ENCODE assay signal across 8 cellular contexts in the genomic region with DNA sequence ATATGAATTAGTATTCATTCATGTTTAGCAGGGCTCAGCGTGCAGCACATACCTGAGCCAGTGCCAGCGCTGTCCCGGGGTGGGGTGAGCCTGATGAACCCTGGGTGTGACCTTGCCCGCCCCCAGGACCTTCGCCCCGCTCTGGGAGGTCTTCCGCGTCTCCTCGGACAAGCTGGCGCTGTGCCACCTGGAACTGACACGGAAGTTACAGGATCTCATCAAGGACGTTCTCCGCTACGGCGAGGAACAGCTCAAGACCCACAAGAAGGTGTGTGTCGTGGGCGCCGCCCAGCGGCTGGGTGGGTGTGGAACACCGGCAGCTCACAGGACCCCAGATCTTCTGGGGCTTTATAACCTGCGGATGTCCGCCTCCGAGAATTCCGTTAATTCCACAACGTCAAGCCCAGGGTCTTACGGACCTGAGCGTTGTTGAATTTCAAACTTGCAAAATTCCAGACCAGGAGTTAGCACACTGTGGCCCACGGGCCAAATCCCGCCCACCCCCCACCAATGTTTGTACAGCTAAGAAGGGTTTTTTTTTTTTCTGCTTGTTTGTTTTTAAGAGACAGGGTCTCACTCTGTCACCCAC. TPM values are rescaled to one million over a fixed set of nuclear protein-coding genes. Genes with fewer than 3 reads are reported as not detected.
DNase-seq lines count a peak whose midpoint lies in the region; ATAC-seq, FAIRE-seq and TF ChIP-seq lines count a peak whose summit lies in the region.

No MANE protein-coding gene starts in this region.

- no peaks in the 10 kb centered on the region for H3K4me1 ChIP-seq in right cardiac atrium (ENCODE audit: control insufficient read depth, insufficient read depth, low read length)
- H3K4me1 ChIP-seq in psoas muscle: no peaks in the 10 kb centered on the region

- peak; percentile 89 for FAIRE-seq in GM19239 (lab: Jason Lieb, UNC)

- peak; percentile 96 for TF ChIP-seq CTCF in AG10803 (conservative IDR thresholded peaks at IDR 0.05; ENCODE audit: low read length)
- TF ChIP-seq CTCF in psoas muscle (IDR thresholded peaks at IDR 0.05): peak; percentile 70

- intact Hi-C loops in right cardiac atrium (cut with DNase I) (loop anchor here in 2 of 4 donors (5.0 kb wide), 1 partner anchor 64 kb away; no protein-coding TSS in a partner anchor), psoas muscle (cut with DNase I) (loop anchor here in 1 of 2 donors (1.0 kb wide), 1 partner anchor 62 kb away; no protein-coding TSS in a partner anchor)

- H3K9me3 ChIP-seq in right cardiac atrium (ENCODE audit: control insufficient read depth, low read length) (no peaks in the 10 kb centered on the region), psoas muscle (no peaks in the 10 kb centered on the region)

- peak; percentile 82 to 83 for ATAC-seq in right cardiac atrium
- peak; percentile 58 to 68 (median 59) for ATAC-seq in psoas muscle
- ATAC-seq in GM21723 (IDR thresholded peaks at IDR 0.05; ENCODE audit: unreplicated experiment): no peak
- no peak for ATAC-seq in GM21576 (IDR thresholded peaks at IDR 0.05; ENCODE audit: unreplicated experiment)

- H3K4me3 ChIP-seq in AG10803 (ENCODE audit: low read length) (peak overlapping the region; percentile 44), right cardiac atrium (ENCODE audit: low read length) (no peak overlapping the region), psoas muscle (no peak overlapping the region)

- DNase-seq in AG10803 (ENCODE audit: low read depth) (peak; percentile 77), GM19239 (ENCODE audit: insufficient read length, low spot score) (no peak), NCI-H526 (lab: John Stamatoyannopoulos, UW) (peak; percentile 58 to 83), amniotic epithelial cell (ENCODE audit: low read depth) (peak; percentile 85), right cardiac atrium (peak; percentile 81 to 93 (median 92)), psoas muscle (peak; percentile 78 to 84)

- WGBS in right cardiac atrium: 10% methylated on average over 29 of the region's 29 CpGs
- 4 to 5% (median 5%) methylated on average over 29 of the region's 29 CpGs for WGBS in psoas muscle, 3 donors

- no peaks in the 10 kb centered on the region for H3K36me3 ChIP-seq in psoas muscle (ENCODE audit: insufficient read depth in 1 of 2, low read depth in 1 of 2)

- H3K27ac ChIP-seq in right cardiac atrium (ENCODE audit: low read length) (no peak overlapping the region), psoas muscle (no peak overlapping the region)

- no peaks in the 10 kb centered on the region for H3K27me3 ChIP-seq in right cardiac atrium (ENCODE audit: control insufficient read depth, insufficient read depth)
- H3K27me3 ChIP-seq in psoas muscle (ENCODE audit: insufficient read depth in 3 of 3, low read length in 2 of 3): peaks cover 0 to 16% (median 0%) of the 10 kb centered on the region in 3 donors

RNA-seq across cellular contexts. Expression of a gene that starts 15.4 kb away (rescaled TPM):
- total RNA-seq in right cardiac atrium (1 to 10 TPM in 3 of 4 donors, under 1 TPM in 1; 0.68 to 1.6 (median 1.3) TPM), psoas muscle (under 1 TPM; 0.15 to 0.68 (median 0.58) TPM)
- polyA plus RNA-seq in right cardiac atrium (0.57 TPM), psoas muscle (under 1 TPM in 2 of 3 donors, not detected in 1; 0.10 to 0.22 TPM)

RNA-seq across cellular contexts. Expression of a gene that starts 28.3 kb away (rescaled TPM):
- total RNA-seq in right cardiac atrium: not detected
- not detected for polyA plus RNA-seq in right cardiac atrium
- under 1 TPM in 1 of 4 donors, not detected in 3; 0.38 TPM for total RNA-seq in psoas muscle
- under 1 TPM in 2 of 3 donors, not detected in 1; 0.03 to 0.08 TPM for polyA plus RNA-seq in psoas muscle

RNA-seq across cellular contexts. Expression of a gene that starts 47.4 kb away (rescaled TPM):
- 10 to 100 TPM; 24.8 to 35.5 (median 31.6) TPM for total RNA-seq in right cardiac atrium
- polyA plus RNA-seq in right cardiac atrium: 14.7 TPM
- total RNA-seq in psoas muscle: 10 to 100 TPM; 42.4 to 60.6 (median 49.1) TPM
- 10 to 100 TPM; 19.1 to 37.0 (median 24.3) TPM for polyA plus RNA-seq in psoas muscle

RNA-seq across cellular contexts. Expression of a gene that starts 54.7 kb away (rescaled TPM):
- not detected for total RNA-seq in right cardiac atrium
- not detected for polyA plus RNA-seq in right cardiac atrium
- total RNA-seq in psoas muscle: not detected
- not detected for polyA plus RNA-seq in psoas muscle

Comparison
In these comparisons a context has a peak if more than half of its experiments do, and no peak if none do; other contexts are left out.
1. ATAC-seq: peak in right cardiac atrium (2 of 2) and psoas muscle (4 of 4); none in GM21723 (single experiment) and GM21576 (single experiment).